1 cellular context compared by ENCODE assay signal in the genomic region with DNA sequence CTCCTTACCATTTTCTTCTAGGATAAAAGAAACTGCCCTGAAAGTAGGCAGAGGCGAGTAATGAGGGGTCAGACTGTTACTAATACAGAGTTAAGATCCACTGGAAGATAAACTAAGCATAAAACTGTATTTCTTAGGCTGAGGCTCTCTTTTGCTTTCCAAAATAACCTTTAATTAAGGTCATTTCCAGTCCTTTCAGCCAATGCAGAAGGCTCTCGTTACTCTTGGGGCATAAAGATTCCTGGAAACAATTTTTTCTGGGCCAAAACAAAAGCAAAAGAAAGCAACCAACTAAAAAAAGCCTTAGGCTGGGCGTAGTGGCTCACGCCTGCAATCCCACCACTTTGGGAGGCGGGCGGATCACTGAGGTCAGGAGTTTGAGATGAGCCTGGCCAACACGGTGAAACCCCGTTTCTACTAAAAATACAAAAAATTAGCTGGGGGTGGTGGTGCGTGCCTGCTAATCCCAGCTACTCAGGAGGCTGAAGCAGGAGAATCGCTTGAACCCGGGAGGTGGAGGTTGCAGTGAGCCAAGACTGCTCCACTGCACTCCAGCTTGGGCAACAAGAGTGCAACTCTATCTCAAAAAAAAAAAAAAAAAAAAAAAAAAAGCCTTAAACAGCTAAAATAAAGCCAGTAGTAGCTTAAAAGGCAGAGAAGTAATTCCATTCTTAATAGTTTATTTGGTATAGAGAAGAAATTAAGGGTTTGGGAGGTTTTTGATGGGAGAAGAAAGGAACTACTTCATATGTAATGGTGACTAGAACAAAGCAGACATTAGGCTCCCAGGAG.
TF ChIP-seq lines count a peak whose summit lies in the region.

No MANE protein-coding gene starts in this region.

TF ChIP-seq in GM23338, 12 proteins besides CTCF, POLR2A, EP300 and RAD21 (continued from another document):
- TF ChIP-seq, protein P1, sequence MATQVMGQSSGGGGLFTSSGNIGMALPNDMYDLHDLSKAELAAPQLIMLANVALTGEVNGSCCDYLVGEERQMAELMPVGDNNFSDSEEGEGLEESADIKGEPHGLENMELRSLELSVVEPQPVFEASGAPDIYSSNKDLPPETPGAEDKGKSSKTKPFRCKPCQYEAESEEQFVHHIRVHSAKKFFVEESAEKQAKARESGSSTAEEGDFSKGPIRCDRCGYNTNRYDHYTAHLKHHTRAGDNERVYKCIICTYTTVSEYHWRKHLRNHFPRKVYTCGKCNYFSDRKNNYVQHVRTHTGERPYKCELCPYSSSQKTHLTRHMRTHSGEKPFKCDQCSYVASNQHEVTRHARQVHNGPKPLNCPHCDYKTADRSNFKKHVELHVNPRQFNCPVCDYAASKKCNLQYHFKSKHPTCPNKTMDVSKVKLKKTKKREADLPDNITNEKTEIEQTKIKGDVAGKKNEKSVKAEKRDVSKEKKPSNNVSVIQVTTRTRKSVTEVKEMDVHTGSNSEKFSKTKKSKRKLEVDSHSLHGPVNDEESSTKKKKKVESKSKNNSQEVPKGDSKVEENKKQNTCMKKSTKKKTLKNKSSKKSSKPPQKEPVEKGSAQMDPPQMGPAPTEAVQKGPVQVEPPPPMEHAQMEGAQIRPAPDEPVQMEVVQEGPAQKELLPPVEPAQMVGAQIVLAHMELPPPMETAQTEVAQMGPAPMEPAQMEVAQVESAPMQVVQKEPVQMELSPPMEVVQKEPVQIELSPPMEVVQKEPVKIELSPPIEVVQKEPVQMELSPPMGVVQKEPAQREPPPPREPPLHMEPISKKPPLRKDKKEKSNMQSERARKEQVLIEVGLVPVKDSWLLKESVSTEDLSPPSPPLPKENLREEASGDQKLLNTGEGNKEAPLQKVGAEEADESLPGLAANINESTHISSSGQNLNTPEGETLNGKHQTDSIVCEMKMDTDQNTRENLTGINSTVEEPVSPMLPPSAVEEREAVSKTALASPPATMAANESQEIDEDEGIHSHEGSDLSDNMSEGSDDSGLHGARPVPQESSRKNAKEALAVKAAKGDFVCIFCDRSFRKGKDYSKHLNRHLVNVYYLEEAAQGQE (IDR thresholded peaks at IDR 0.05; ENCODE audit: unreplicated experiment), result no peak
- TF ChIP-seq ZNF114 (CRISPR knock-in tag; IDR thresholded peaks at IDR 0.05), result no peak
- no peak for TF ChIP-seq ZNF331 (CRISPR knock-in tag; IDR thresholded peaks at IDR 0.05; ENCODE audit: low read depth)
